28 cellular contexts compared by ENCODE assay signal in the genomic region with DNA sequence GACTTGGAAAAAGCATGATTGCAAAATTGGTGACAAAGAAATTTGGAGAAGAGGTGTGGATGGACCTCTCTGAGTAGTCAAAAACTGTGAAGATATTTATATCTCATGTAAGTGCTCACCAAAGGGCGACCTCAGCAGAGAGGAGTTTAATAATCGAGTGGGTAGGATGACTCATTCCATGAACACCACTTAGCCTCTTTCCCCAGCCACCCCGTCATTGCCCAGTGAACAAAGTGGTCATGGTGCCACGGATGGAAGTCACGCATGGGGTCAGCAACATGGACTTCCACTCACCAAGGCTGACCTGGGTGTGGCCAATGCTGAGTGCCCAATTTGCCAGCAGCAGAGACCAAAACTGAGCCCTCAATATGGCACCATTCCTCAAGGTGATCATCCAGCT.
"Had no signal": no experiment of that assay in that cellular context is flagged by ENCODE, and none has a peak within 500 bp of the region (broad histone marks: within the 10 kb centered on the region; RNA-seq: fewer than 3 reads in every experiment).

No MANE protein-coding gene starts in this region.

- H3K27ac Mint-ChIP-seq: dendritic cell treated with granulocyte-macrophage colony-stimulating factor and Interleukin-4, amounts not matched to agents 40 ng/mL and 50 ng/mL, for 4 days; effector memory CD8-positive, alpha-beta T cell; endodermal cell; mesothelial cell of epicardium; naive B cell had no signal

- H3K4me1 ChIP-seq: colonic mucosa, esophagus squamous epithelium, gastrocnemius medialis, heart right ventricle, left lung, lower lobe of right lung had no signal

- DNase-seq: colonic mucosa; cortex of kidney; effector CD8-positive, alpha-beta T cell; effector memory CD8-positive, alpha-beta T cell; endodermal cell; erythroblast; esophagus squamous epithelium; foreskin fibroblast; foreskin melanocyte; gastrocnemius medialis; glutamatergic neuron; head of caudate nucleus; heart right ventricle; hippocampal formation; left cardiac atrium; left lung; left ventricle myocardium superior; lower lobe of right lung; mesenchymal stem cell; mucosa of descending colon; naive B cell had no signal

- H3K9me3 ChIP-seq: colonic mucosa, gastrocnemius medialis, heart right ventricle, lower lobe of right lung, mucosa of descending colon had no signal

- H3K27me3 Mint-ChIP-seq: dendritic cell treated with granulocyte-macrophage colony-stimulating factor and Interleukin-4, amounts not matched to agents 40 ng/mL and 50 ng/mL, for 4 days; effector memory CD8-positive, alpha-beta T cell; naive B cell had no signal

- H3K36me3 Mint-ChIP-seq: mesothelial cell of epicardium, naive B cell had no signal

- H3K36me3 ChIP-seq: colonic mucosa, esophagus squamous epithelium, gastrocnemius medialis, heart right ventricle, left lung, lower lobe of right lung had no signal

- FAIRE-seq: endometrium, islet of Langerhans, keratinocyte had no signal

- H3K4me3 ChIP-seq: colonic mucosa, esophagus squamous epithelium, gastrocnemius medialis, heart right ventricle, left lung, lower lobe of right lung, mucosa of descending colon had no signal

- H3K27ac ChIP-seq: colonic mucosa, epithelial cell of prostate, esophagus squamous epithelium, gastrocnemius medialis, heart right ventricle, left lung, lower lobe of right lung had no signal

- ATAC-seq: effector memory CD8-positive, alpha-beta T cell; esophagus mucosa; gastrocnemius medialis; heart right ventricle; left cardiac atrium; left lung; left ventricle myocardium superior; lower lobe of right lung; mucosa of descending colon had no signal

- H3K27me3 ChIP-seq: colonic mucosa, esophagus squamous epithelium, gastrocnemius medialis, heart right ventricle, left lung had no signal

- H3K4me3 Mint-ChIP-seq: dendritic cell treated with granulocyte-macrophage colony-stimulating factor and Interleukin-4, amounts not matched to agents 40 ng/mL and 50 ng/mL, for 4 days; effector memory CD8-positive, alpha-beta T cell; endodermal cell; mesothelial cell of epicardium; naive B cell had no signal

- H3K4me1 Mint-ChIP-seq: endodermal cell, naive B cell had no signal
